ENCODE assay signal across 14 cellular contexts in genomic region chr6:7672066-7673062, GRCh38. TPM values are rescaled to one million over a fixed set of nuclear protein-coding genes. Genes with fewer than 3 reads are reported as not detected.
DNase-seq lines count a peak whose midpoint lies in the region; FAIRE-seq and TF ChIP-seq lines count a peak whose summit lies in the region.
"Had no signal": no experiment of that assay in that cellular context is flagged by ENCODE, and none has a peak within 500 bp of the region (broad histone marks: within the 10 kb centered on the region; RNA-seq: fewer than 3 reads in every experiment).

No MANE protein-coding gene starts in this region.

- H2AFZ ChIP-seq in MM.1S (ENCODE audit: low read length), result no peak overlapping the region

- H3K9me3 ChIP-seq in NT2/D1 (ENCODE audit: insufficient read depth, low read length), result no peaks in the 10 kb centered on the region
- no peaks in the 10 kb centered on the region for H3K9me3 ChIP-seq in tibial nerve
- no peaks in the 10 kb centered on the region for H3K9me3 ChIP-seq in MM.1S (replicated peaks; ENCODE audit: insufficient read depth, low read length)

- DNase-seq in NT2/D1 (ENCODE audit: low read depth, low spot score) (no peak), epidermal melanocyte (ENCODE audit: insufficient read length, low spot score) (peak; percentile 28), mesothelial cell of epicardium (ENCODE audit: low spot score in 2 of 2, unreplicated experiment in 2 of 2) (no peak), tibial nerve (ENCODE audit: low spot score in 2 of 2) (no peak), MM.1S (no peak), ecto neural progenitor cell (ENCODE audit: low spot score) (no peak), urothelium cell line (ENCODE audit: low spot score) (no peak)
- DNase-seq in T-helper 2 cell treated with Interferon-gamma antibody and Interleukin-4, amounts not matched to agents 5 μg/mL and 100 μg/mL, for 36 hours (ENCODE audit: low spot score), result no peak
- DNase-seq: activated CD4-positive, alpha-beta memory T cell treated with anti-CD3 and anti-CD28 coated beads for 36 hours; central memory CD4-positive, alpha-beta T cell; KG1; NCI-H2081 treated with DMSO at 0.1 percent for 48 hours; T-helper 17 cell had no signal

- no peaks in the 10 kb centered on the region for H3K36me3 ChIP-seq in NT2/D1 (ENCODE audit: insufficient read depth, insufficient read length, low read length)
- H3K36me3 ChIP-seq in tibial nerve, result no peaks in the 10 kb centered on the region
- no peaks in the 10 kb centered on the region for H3K36me3 ChIP-seq in MM.1S (replicated peaks; ENCODE audit: insufficient read depth, low read length)

- H3K36me3 Mint-ChIP-seq in mesothelial cell of epicardium, result no peaks in the 10 kb centered on the region
- H3K36me3 Mint-ChIP-seq in T-helper 2 cell treated with Interferon-gamma antibody and Interleukin-4, amounts not matched to agents 5 μg/mL and 100 μg/mL, for 36 hours (ENCODE audit: low read depth), result no peaks in the 10 kb centered on the region
- H3K36me3 Mint-ChIP-seq: activated CD4-positive, alpha-beta memory T cell treated with anti-CD3 and anti-CD28 coated beads for 36 hours had no signal

- no peaks in the 10 kb centered on the region for H3K9me2 ChIP-seq in MM.1S (replicated peaks; ENCODE audit: insufficient read depth, low read length)

- H3K79me2 ChIP-seq in MM.1S (ENCODE audit: low read length), result no peaks in the 10 kb centered on the region

- peaks cover 3% of the 10 kb centered on the region for H3K4me1 ChIP-seq in NT2/D1 (ENCODE audit: insufficient read depth, insufficient read length)
- H3K4me1 ChIP-seq in tibial nerve, result peaks cover 0 to 51% (median 7%) of the 10 kb centered on the region in 4 donors
- H3K4me1 ChIP-seq in MM.1S (ENCODE audit: low read length), result no peaks in the 10 kb centered on the region

- H3K27me3 Mint-ChIP-seq in mesothelial cell of epicardium (ENCODE audit: low read depth), result peaks cover 2% of the 10 kb centered on the region
- peaks cover 4% of the 10 kb centered on the region for H3K27me3 Mint-ChIP-seq in T-helper 2 cell treated with Interferon-gamma antibody and Interleukin-4, amounts not matched to agents 5 μg/mL and 100 μg/mL, for 36 hours (ENCODE audit: low read depth)

- peak overlapping the region; percentile 60 for H3K27ac Mint-ChIP-seq in mesothelial cell of epicardium
- H3K27ac Mint-ChIP-seq in T-helper 2 cell treated with Interferon-gamma antibody and Interleukin-4, amounts not matched to agents 5 μg/mL and 100 μg/mL, for 36 hours, result no peak overlapping the region
- H3K27ac Mint-ChIP-seq: activated CD4-positive, alpha-beta memory T cell treated with anti-CD3 and anti-CD28 coated beads for 36 hours; T-helper 17 cell had no signal

- H3K4me3 ChIP-seq in NT2/D1 (ENCODE audit: insufficient read length, low read depth) (no peak overlapping the region), tibial nerve (peak overlapping the region; percentile 10 to 44 (median 28)), MM.1S (ENCODE audit: low read length) (no peak overlapping the region)

- H3K4me2 ChIP-seq in MM.1S (ENCODE audit: low read depth, low read length), result no peak overlapping the region

- no peaks in the 10 kb centered on the region for H3K27me3 ChIP-seq in NT2/D1 (ENCODE audit: insufficient read depth, insufficient read length)
- H3K27me3 ChIP-seq in tibial nerve, result no peaks in the 10 kb centered on the region
- H3K27me3 ChIP-seq in MM.1S (replicated peaks; ENCODE audit: insufficient read depth, low read length), result no peaks in the 10 kb centered on the region; the same call in 1 of the 2 replicates

- H4K20me1 ChIP-seq in MM.1S (ENCODE audit: insufficient read depth, low read length), result no peaks in the 10 kb centered on the region

- no peak for TF ChIP-seq POLR2A in tibial nerve (IDR thresholded peaks at IDR 0.05)

- no peak for TF ChIP-seq EP300 in tibial nerve (IDR thresholded peaks at IDR 0.05)

- H3K27ac ChIP-seq in tibial nerve, result peak overlapping the region; percentile 17 to 89 (median 64)
- no peak overlapping the region for H3K27ac ChIP-seq in MM.1S (ENCODE audit: low read length)

- no peaks in the 10 kb centered on the region for H3K9me3 Mint-ChIP-seq in mesothelial cell of epicardium
- no peaks in the 10 kb centered on the region for H3K9me3 Mint-ChIP-seq in T-helper 2 cell treated with Interferon-gamma antibody and Interleukin-4, amounts not matched to agents 5 μg/mL and 100 μg/mL, for 36 hours
- H3K9me3 Mint-ChIP-seq: activated CD4-positive, alpha-beta memory T cell treated with anti-CD3 and anti-CD28 coated beads for 36 hours had no signal

- 23 to 31% methylated on average over 20 of the region's 20 CpGs for WGBS in tibial nerve, 2 donors

- H3K4me1 Mint-ChIP-seq in mesothelial cell of epicardium, result peaks cover 40% of the 10 kb centered on the region
- no peaks in the 10 kb centered on the region for H3K4me1 Mint-ChIP-seq in T-helper 2 cell treated with Interferon-gamma antibody and Interleukin-4, amounts not matched to agents 5 μg/mL and 100 μg/mL, for 36 hours (ENCODE audit: low read depth)
- H3K4me1 Mint-ChIP-seq: T-helper 17 cell had no signal

- H3K4me3 Mint-ChIP-seq in mesothelial cell of epicardium, result peak overlapping the region; percentile 54
- no peak overlapping the region for H3K4me3 Mint-ChIP-seq in T-helper 2 cell treated with Interferon-gamma antibody and Interleukin-4, amounts not matched to agents 5 μg/mL and 100 μg/mL, for 36 hours
- H3K4me3 Mint-ChIP-seq: activated CD4-positive, alpha-beta memory T cell treated with anti-CD3 and anti-CD28 coated beads for 36 hours; T-helper 17 cell had no signal

- no peak for FAIRE-seq in urothelium cell line (lab: Jason Lieb, UNC)
- FAIRE-seq: frontal cortex had no signal

- peak overlapping the region; percentile 2 for H3K9ac ChIP-seq in NT2/D1 (ENCODE audit: insufficient read length, low read depth)
- H3K9ac ChIP-seq in MM.1S (ENCODE audit: low read length), result no peak overlapping the region

- no peaks in the 10 kb centered on the region for H3F3A ChIP-seq in MM.1S (ENCODE audit: insufficient read depth, low read length)

- no peak for TF ChIP-seq CTCF in mesothelial cell of epicardium (IDR thresholded peaks at IDR 0.05; ENCODE audit: unreplicated experiment)
- TF ChIP-seq CTCF in tibial nerve (IDR thresholded peaks at IDR 0.05), result no peak
- TF ChIP-seq CTCF in MM.1S (IDR thresholded peaks at IDR 0.05; ENCODE audit: low read length), result no peak

RNA-seq across cellular contexts. Expression of gene BMP6, which starts 53.5 kb away (rescaled TPM):
- total RNA-seq in mesothelial cell of epicardium, result 3.5 to 4.2 TPM (median 3.6 TPM) in 3 replicates
- total RNA-seq in tibial nerve, result 1 to 10 TPM; 4.8 to 8.8 (median 7.3) TPM

Comparison
In these comparisons a context has a peak if more than half of its experiments do, and no peak if none do; other contexts are left out.
1. H3K4me3 ChIP-seq: peak in tibial nerve (4 of 4); none in NT2/D1 (single experiment) and MM.1S (single experiment).